Comparison of ENCODE assay signal across 14 cellular contexts in genomic region chr5:172076783-172077244, GRCh38.
A peak's percentile ranks its signal among the peaks of the same experiment; 100 is the strongest.
DNase-seq lines count a peak whose midpoint lies in the region; ATAC-seq and TF ChIP-seq lines count a peak whose summit lies in the region.
"Had no signal": no experiment of that assay in that cellular context is flagged by ENCODE, and none has a peak within 500 bp of the region (broad histone marks: within the 10 kb centered on the region; RNA-seq: fewer than 3 reads in every experiment).

No MANE protein-coding gene starts in this region.

- H3K4me1 Mint-ChIP-seq in osteocyte (ENCODE audit: unreplicated experiment), result peaks cover 45% of the 10 kb centered on the region

- H3K27me3 Mint-ChIP-seq in osteocyte (ENCODE audit: unreplicated experiment), result no peaks in the 10 kb centered on the region
- H3K27me3 Mint-ChIP-seq: activated CD4-positive, alpha-beta memory T cell treated with anti-CD3 and anti-CD28 coated beads, Interleukin-2, amount 10 ng/mL, durations not matched to agents 7 days and 5 days; naive B cell had no signal

- TF ChIP-seq CTCF in VCaP (conservative IDR thresholded peaks at IDR 0.05) (no peak), fibroblast of mammary gland (conservative IDR thresholded peaks at IDR 0.05; ENCODE audit: control insufficient read depth, insufficient read depth, low read depth, low read length) (no peak), osteocyte (IDR thresholded peaks at IDR 0.05) (no peak), GM13977 (IDR thresholded peaks at IDR 0.05; ENCODE audit: extremely low read depth, insufficient read depth, missing control alignments) (no peak)

- H3K4me3 Mint-ChIP-seq in osteocyte (ENCODE audit: unreplicated experiment), result peak overlapping the region; percentile 47
- H3K4me3 Mint-ChIP-seq: activated CD4-positive, alpha-beta memory T cell treated with anti-CD3 and anti-CD28 coated beads, Interleukin-2, amount 10 ng/mL, durations not matched to agents 7 days and 5 days; naive B cell had no signal

- H3K9me3 Mint-ChIP-seq in osteocyte (ENCODE audit: unreplicated experiment), result no peaks in the 10 kb centered on the region
- H3K9me3 Mint-ChIP-seq: activated CD4-positive, alpha-beta memory T cell treated with anti-CD3 and anti-CD28 coated beads, Interleukin-2, amount 10 ng/mL, durations not matched to agents 7 days and 5 days; naive B cell had no signal

- in situ Hi-C loops in GM13977 (cut with MboI; ENCODE audit: low pct_unique_long_range_greater_than_20kb, low sequenced_read_pairs, unreplicated experiment), result no loop called here

- peak; percentile 54 for DNase-seq in GM03348 (ENCODE audit: low spot score)
- DNase-seq in fibroblast of mammary gland (ENCODE audit: low read depth), result peak; percentile 60
- no peak for DNase-seq in osteocyte (ENCODE audit: extremely low spot score, unreplicated experiment)
- no peak for DNase-seq in GM13977 (ENCODE audit: low spot score)
- DNase-seq in NCI-H2171 (lab: John Stamatoyannopoulos, UW), result no peak
- DNase-seq in NCI-H1436 treated with DMSO at 0.1 percent for 48 hours (lab: John Stamatoyannopoulos, UW), result no peak
- DNase-seq: activated CD4-positive, alpha-beta memory T cell treated with anti-CD3 and anti-CD28 coated beads, Interleukin-2, amount 10 ng/mL, durations not matched to agents 7 days and 5 days; amygdala; kidney; MG63; naive B cell; NCI-H748 treated with DMSO at 0.1 percent for 48 hours had no signal

- ATAC-seq in GM21529 (IDR thresholded peaks at IDR 0.05; ENCODE audit: unreplicated experiment), result no peak

- H3K27ac Mint-ChIP-seq in osteocyte (ENCODE audit: unreplicated experiment), result peak overlapping the region; percentile 83
- H3K27ac Mint-ChIP-seq: activated CD4-positive, alpha-beta memory T cell treated with anti-CD3 and anti-CD28 coated beads, Interleukin-2, amount 10 ng/mL, durations not matched to agents 7 days and 5 days had no signal

- no peak overlapping the region for H3K4me3 ChIP-seq in fibroblast of mammary gland (ENCODE audit: control insufficient read depth, low read depth, low read length)
- H3K4me3 ChIP-seq: MG63 had no signal

- peaks cover 27% of the 10 kb centered on the region for H3K36me3 Mint-ChIP-seq in osteocyte (ENCODE audit: unreplicated experiment)

- peak overlapping the region; percentile 41 for H3K27ac ChIP-seq in VCaP

Comparison
In these comparisons a context has a peak if more than half of its experiments do, and no peak if none do; other contexts are left out.
1. DNase-seq: peak in GM03348 (single experiment) and fibroblast of mammary gland (single experiment); none in osteocyte (single experiment), GM13977 (single experiment), NCI-H2171 (single experiment) and NCI-H1436 treated with DMSO at 0.1 percent for 48 hours (single experiment).